In the genomic region with DNA sequence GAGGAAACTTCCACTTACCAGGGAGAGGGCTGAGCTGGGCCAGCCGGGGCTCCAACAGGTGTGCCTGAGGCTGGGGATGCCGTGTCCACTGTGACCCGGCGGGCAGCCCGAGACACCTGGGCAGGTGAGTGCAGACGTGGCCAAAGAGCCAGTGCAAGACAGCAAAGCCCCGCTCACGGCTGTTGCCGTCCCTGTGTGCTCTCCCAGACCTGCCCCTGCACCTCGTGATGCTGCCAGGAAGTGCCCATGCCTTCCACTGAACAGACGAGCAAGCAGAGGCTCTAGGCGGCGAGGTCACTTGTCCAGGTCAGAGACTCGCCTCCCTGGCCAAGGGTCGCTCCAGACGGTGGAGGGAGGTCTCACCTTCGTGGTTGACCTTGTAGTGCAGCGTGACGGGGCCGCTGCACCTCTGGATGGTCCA, we compare ENCODE assay signal across 20 cellular contexts.
"Had no signal": no experiment of that assay in that cellular context is flagged by ENCODE, and none has a peak within 500 bp of the region (broad histone marks: within the 10 kb centered on the region; RNA-seq: fewer than 3 reads in every experiment).

No MANE protein-coding gene starts in this region.

- H3K9me3 ChIP-seq: ascending aorta, body of pancreas, MG63 had no signal

- DNase-seq: activated CD4-positive, alpha-beta T cell treated with anti-CD3 and anti-CD28 coated beads for 4 hours; activated CD8-positive, alpha-beta memory T cell treated with anti-CD3 and anti-CD28 coated beads, Interleukin-2, amount 50 U/mL, for 4 hours; activated CD8-positive, alpha-beta T cell treated with anti-CD3 and anti-CD28 coated beads for 36 hours; activated naive CD4-positive, alpha-beta T cell; activated T-cell treated with anti-CD3 and anti-CD28 coated beads, Interleukin-2, amount 50 U/mL, for 72 hours; body of pancreas; central memory CD4-positive, alpha-beta T cell; MG63; MV-4-11; NCI-H1092 treated with DMSO at 0.1 percent for 48 hours; NCI-H1417 treated with DMSO at 0.1 percent for 48 hours; NCI-H187; NCI-H2081; NCI-H510A treated with DMSO at 0.1 percent for 48 hours; PC-9; SIG-M5; T-cell had no signal

- H3K27me3 ChIP-seq: ascending aorta, body of pancreas had no signal

- H3K27ac ChIP-seq: ascending aorta, body of pancreas, PC-9, VCaP had no signal

- H3K4me1 ChIP-seq: ascending aorta had no signal

- H3K4me2 ChIP-seq: PC-9 had no signal

- H3K4me3 ChIP-seq: ascending aorta, body of pancreas, MG63, PC-9 had no signal

- ATAC-seq: activated CD8-positive, alpha-beta T cell treated with anti-CD3 and anti-CD28 coated beads for 36 hours; activated T-cell treated with anti-CD3 and anti-CD28 coated beads, Interleukin-2, amount 50 U/mL, for 72 hours; body of pancreas; T-cell had no signal

- H2AFZ ChIP-seq: PC-9 had no signal

- H3K36me3 ChIP-seq: ascending aorta, MG63 had no signal

- FAIRE-seq: bronchial epithelial cell had no signal
